1 cellular context compared by ENCODE assay signal in genomic region chr22:48943567-48944432, GRCh38.
A peak's percentile ranks its signal among the peaks of the same experiment; 100 is the strongest.
TF ChIP-seq lines count a peak whose summit lies in the region.

No MANE protein-coding gene starts in this region.

TF ChIP-seq in HepG2, 621 proteins besides CTCF, POLR2A, EP300 and RAD21 (continued from another document and continues in another):
- TF ChIP-seq DDIT3 (CRISPR knock-in tag; IDR thresholded peaks at IDR 0.05) = no peak
- TF ChIP-seq ZNF710 (CRISPR knock-in tag; IDR thresholded peaks at IDR 0.05; ENCODE audit: borderline replicate concordance) = peak; percentile 74; the same call in 1 of the 2 replicates
- TF ChIP-seq CBFB (CRISPR knock-in tag; IDR thresholded peaks at IDR 0.05) = 0 out of 2 replicates have a peak, but pooled peaks have one; percentile 46
- peak; percentile 68 for TF ChIP-seq ZNF768 (CRISPR knock-in tag; IDR thresholded peaks at IDR 0.05)
- TF ChIP-seq ZNF143 (CRISPR knock-in tag; IDR thresholded peaks at IDR 0.05) = peak; percentile 85
- no peak for TF ChIP-seq GPBP1L1 (CRISPR knock-in tag; IDR thresholded peaks at IDR 0.05)
- no peak for TF ChIP-seq RFXANK (CRISPR knock-in tag; IDR thresholded peaks at IDR 0.05)
- TF ChIP-seq ZNF180 (CRISPR knock-in tag; IDR thresholded peaks at IDR 0.05; ENCODE audit: borderline replicate concordance, low read depth) = no peak
- TF ChIP-seq ZNF101 (CRISPR knock-in tag; IDR thresholded peaks at IDR 0.05; ENCODE audit: borderline replicate concordance, low read depth) = no peak
- peak; percentile 59; the same call in 1 of the 2 replicates for TF ChIP-seq SMAD3 (CRISPR knock-in tag; IDR thresholded peaks at IDR 0.05)
- TF ChIP-seq MAX (IDR thresholded peaks at IDR 0.05) = peak; percentile 63; the same call in 1 of the 2 replicates
- TF ChIP-seq ZNF75D (CRISPR knock-in tag; IDR thresholded peaks at IDR 0.05; ENCODE audit: borderline replicate concordance) = no peak
- TF ChIP-seq ATF3 (CRISPR knock-in tag; IDR thresholded peaks at IDR 0.05) = 0 out of 2 replicates have a peak, but pooled peaks have one; percentile 56
- TF ChIP-seq U2AF1 (optimal IDR thresholded peaks at IDR 0.05; ENCODE audit: low read depth, low read length) = no peak
- no peak for TF ChIP-seq ZSCAN30 (CRISPR knock-in tag; IDR thresholded peaks at IDR 0.05)
- TF ChIP-seq ZNF224 (CRISPR knock-in tag; IDR thresholded peaks at IDR 0.05) = 0 out of 2 replicates have a peak, but pooled peaks have one; percentile 65
- TF ChIP-seq ZNF431 (CRISPR knock-in tag; IDR thresholded peaks at IDR 0.05; ENCODE audit: borderline replicate concordance, low read depth) = no peak
- no peak for TF ChIP-seq ATAD3A (CRISPR knock-in tag; IDR thresholded peaks at IDR 0.05)
- TF ChIP-seq ZFAT (CRISPR knock-in tag; conservative IDR thresholded peaks at IDR 0.05) = no peak
- TF ChIP-seq RELA (CRISPR knock-in tag; IDR thresholded peaks at IDR 0.05) = no peak
- TF ChIP-seq SETDB1 (CRISPR knock-in tag; IDR thresholded peaks at IDR 0.05; ENCODE audit: borderline replicate concordance) = no peak
- TF ChIP-seq DNMT3B (CRISPR knock-in tag; conservative IDR thresholded peaks at IDR 0.05) = no peak
- peak; percentile 67; the same call in 1 of the 2 replicates for TF ChIP-seq ZNF274 (CRISPR knock-in tag; IDR thresholded peaks at IDR 0.05)
- TF ChIP-seq ZNF253 (CRISPR knock-in tag; IDR thresholded peaks at IDR 0.05; ENCODE audit: borderline replicate concordance) = no peak
- TF ChIP-seq ZNF510 (CRISPR knock-in tag; IDR thresholded peaks at IDR 0.05; ENCODE audit: low read depth) = 0 out of 2 replicates have a peak, but pooled peaks have one; percentile 36
- TF ChIP-seq TOE1 (CRISPR knock-in tag; IDR thresholded peaks at IDR 0.05) = no peak
- TF ChIP-seq BCL3 (CRISPR knock-in tag; IDR thresholded peaks at IDR 0.05) = no peak
- peak; percentile 62; the same call in 1 of the 2 replicates for TF ChIP-seq MEIS2 (CRISPR knock-in tag; IDR thresholded peaks at IDR 0.05)
- TF ChIP-seq HNRNPH1 (optimal IDR thresholded peaks at IDR 0.05; ENCODE audit: low read depth, low read length) = no peak
- 0 out of 2 replicates have a peak, but pooled peaks have one; percentile 42 for TF ChIP-seq ZKSCAN5 (CRISPR knock-in tag; IDR thresholded peaks at IDR 0.05)
- no peak for TF ChIP-seq SIX1 (CRISPR knock-in tag; IDR thresholded peaks at IDR 0.05; ENCODE audit: borderline replicate concordance)
- TF ChIP-seq MBNL3 (CRISPR knock-in tag; conservative IDR thresholded peaks at IDR 0.05) = no peak
- TF ChIP-seq PHF20 (CRISPR knock-in tag; IDR thresholded peaks at IDR 0.05) = 0 out of 2 replicates have a peak, but pooled peaks have one; percentile 46
- peak; percentile 78; the same call in 1 of the 2 replicates for TF ChIP-seq ZBTB25 (CRISPR knock-in tag; IDR thresholded peaks at IDR 0.05)
- TF ChIP-seq ZNF740 (CRISPR knock-in tag; IDR thresholded peaks at IDR 0.05) = no peak
- no peak for TF ChIP-seq ZFP36L2 (CRISPR knock-in tag; IDR thresholded peaks at IDR 0.05)
- no peak for TF ChIP-seq HOMEZ (CRISPR knock-in tag; IDR thresholded peaks at IDR 0.05; ENCODE audit: low read depth)
- TF ChIP-seq NR1H2 (CRISPR knock-in tag; IDR thresholded peaks at IDR 0.05; ENCODE audit: borderline replicate concordance, low read depth) = no peak
- TF ChIP-seq GATAD2A (CRISPR knock-in tag; IDR thresholded peaks at IDR 0.05) = peak; percentile 84
- no peak for TF ChIP-seq ATM (IDR thresholded peaks at IDR 0.05; ENCODE audit: borderline replicate concordance)
- TF ChIP-seq TBL1XR1 (IDR thresholded peaks at IDR 0.05; ENCODE audit: borderline replicate concordance, low read length, partially characterized antibody) = no peak
- no peak for TF ChIP-seq ZNF577 (CRISPR knock-in tag; IDR thresholded peaks at IDR 0.05; ENCODE audit: borderline replicate concordance, low read depth)
- peak; percentile 36; the same call in 1 of the 2 replicates for TF ChIP-seq THRA (CRISPR knock-in tag; IDR thresholded peaks at IDR 0.05; ENCODE audit: borderline replicate concordance)
- TF ChIP-seq ZNF572 (CRISPR knock-in tag; IDR thresholded peaks at IDR 0.05) = no peak
- TF ChIP-seq KLF6 (CRISPR knock-in tag; IDR thresholded peaks at IDR 0.05) = no peak
- no peak for TF ChIP-seq SRSF4 (IDR thresholded peaks at IDR 0.05; ENCODE audit: low read depth, low read length, poor library complexity, severe bottlenecking)
- TF ChIP-seq ZNF687 (CRISPR knock-in tag; IDR thresholded peaks at IDR 0.05) = peak; percentile 92
- TF ChIP-seq ETS1 (CRISPR knock-in tag; IDR thresholded peaks at IDR 0.05) = no peak
- peak; percentile 45; the same call in 1 of the 2 replicates for TF ChIP-seq PPARG (CRISPR knock-in tag; conservative IDR thresholded peaks at IDR 0.05)
- peak; percentile 85 for TF ChIP-seq HDAC1 (CRISPR knock-in tag; IDR thresholded peaks at IDR 0.05)
- TF ChIP-seq ZSCAN25 (CRISPR knock-in tag; IDR thresholded peaks at IDR 0.05) = no peak
- peak; percentile 85 for TF ChIP-seq ZNF317 (CRISPR knock-in tag; IDR thresholded peaks at IDR 0.05)
- TF ChIP-seq RBAK (CRISPR knock-in tag; IDR thresholded peaks at IDR 0.05) = no peak
- no peak for TF ChIP-seq NR2F1 (CRISPR knock-in tag; IDR thresholded peaks at IDR 0.05)
